In genomic region chr22:46737976-46738641, GRCh38 we compare ENCODE assay signal across 8 cellular contexts. TPM values are rescaled to one million over a fixed set of nuclear protein-coding genes. Genes with fewer than 3 reads are reported as not detected.
DNase-seq lines count a peak whose midpoint lies in the region; ATAC-seq, FAIRE-seq and TF ChIP-seq lines count a peak whose summit lies in the region.

A gene with protein sequence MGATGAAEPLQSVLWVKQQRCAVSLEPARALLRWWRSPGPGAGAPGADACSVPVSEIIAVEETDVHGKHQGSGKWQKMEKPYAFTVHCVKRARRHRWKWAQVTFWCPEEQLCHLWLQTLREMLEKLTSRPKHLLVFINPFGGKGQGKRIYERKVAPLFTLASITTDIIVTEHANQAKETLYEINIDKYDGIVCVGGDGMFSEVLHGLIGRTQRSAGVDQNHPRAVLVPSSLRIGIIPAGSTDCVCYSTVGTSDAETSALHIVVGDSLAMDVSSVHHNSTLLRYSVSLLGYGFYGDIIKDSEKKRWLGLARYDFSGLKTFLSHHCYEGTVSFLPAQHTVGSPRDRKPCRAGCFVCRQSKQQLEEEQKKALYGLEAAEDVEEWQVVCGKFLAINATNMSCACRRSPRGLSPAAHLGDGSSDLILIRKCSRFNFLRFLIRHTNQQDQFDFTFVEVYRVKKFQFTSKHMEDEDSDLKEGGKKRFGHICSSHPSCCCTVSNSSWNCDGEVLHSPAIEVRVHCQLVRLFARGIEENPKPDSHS (minus strand): TSS chr22:46738252. CDS start chr22:46738148, 104 bp downstream.

- peak; percentile 83 for DNase-seq in GM12891 (ENCODE audit: insufficient read length, low spot score)
- peak; percentile 69 for DNase-seq in RPMI7951 (ENCODE audit: low read depth)
- peak; percentile 69 for DNase-seq in activated effector memory CD4-positive, alpha-beta T cell treated with Interleukin-2 at 50 U/mL for 16 hours
- peak; percentile 71 for DNase-seq in fibroblast of pulmonary artery (ENCODE audit: low read depth)
- DNase-seq in naive thymus-derived CD4-positive, alpha-beta T cell, result peak; percentile 46 to 79 (median 57)
- peak; percentile 70 for DNase-seq in testis

- H3K4me3 ChIP-seq in fibroblast of pulmonary artery (replicated peaks; ENCODE audit: low read depth, low read length) (peak within 1 kb of the TSS; percentile 74), testis (peak within 1 kb of the TSS; percentile 77 to 78)
- H3K4me3 ChIP-seq in naive thymus-derived CD4-positive, alpha-beta T cell (ENCODE audit: low read length), result peak within 1 kb of the TSS; percentile 82

- H3K36me3 ChIP-seq in naive thymus-derived CD4-positive, alpha-beta T cell (ENCODE audit: control insufficient read depth in 2 of 3, insufficient read depth in 3 of 3, low read length in 3 of 3), result no peaks in the 10 kb centered on the region
- H3K36me3 ChIP-seq in testis (ENCODE audit: low read depth, missing control alignments), result no peaks in the 10 kb centered on the region

- POLR2A ChIA-PET in naive thymus-derived CD4-positive, alpha-beta T cell (lab: Charles Lee), result interaction anchor here (1.0 to 15.9 kb wide), 9 partner anchors 11 to 65 kb away, joined by 3 to 255 read pairs (median 4); partner anchors contain the start of gene TBC1D22A

- H3K9me3 Mint-ChIP-seq in naive thymus-derived CD4-positive, alpha-beta T cell, result peaks cover 0 to 6% (median 0%) of the 10 kb centered on the region in 11 donors

- peak within 1 kb of the TSS; percentile 86 for H3K27ac ChIP-seq in naive thymus-derived CD4-positive, alpha-beta T cell (ENCODE audit: low read depth, low read length)
- H3K27ac ChIP-seq in testis, result peak within 1 kb of the TSS; percentile 74 to 91

- H3K36me3 Mint-ChIP-seq in naive thymus-derived CD4-positive, alpha-beta T cell, result peaks cover 0 to 13% (median 3%) of the 10 kb centered on the region in 5 donors

- peaks cover 34 to 52% (median 41%) of the 10 kb centered on the region in 7 donors for H3K4me1 Mint-ChIP-seq in naive thymus-derived CD4-positive, alpha-beta T cell

- H3K27ac Mint-ChIP-seq in naive thymus-derived CD4-positive, alpha-beta T cell, result peak within 1 kb of the TSS; percentile 93 to 100 (median 98)

- ATAC-seq in HG03039 (IDR thresholded peaks at IDR 0.05; ENCODE audit: unreplicated experiment) (peak; percentile 40), GM19023 (IDR thresholded peaks at IDR 0.05; ENCODE audit: unreplicated experiment) (no peak)
- ATAC-seq in naive thymus-derived CD4-positive, alpha-beta T cell, result peak; percentile 72

- CTCF ChIA-PET in naive thymus-derived CD4-positive, alpha-beta T cell (lab: Charles Lee), result interaction anchor here (0.6 to 2.4 kb wide), 7 partner anchors 11 to 93 kb away, joined by 5 to 29 read pairs (median 11); partner anchors contain the start of gene TBC1D22A

- intact Hi-C loops in naive thymus-derived CD4-positive, alpha-beta T cell (cut with micrococcal nuclease), result loop anchor here (1.0 to 10.0 kb wide), 9 partner anchors 24 to 1493 kb away; partner anchors contain the start of genes TBC1D22A (in 2 of the 2), ATXN10 (in 1 of the 2) and KIAA0930 (in 1 of the 2)
- intact Hi-C loops in testis (cut with DNase I; ENCODE audit: low total_unique reads), result no loop called here

- WGBS in testis, 2 donors, result 0 to 1% methylated on average over 25 to 34 of the region's 99 CpGs

- peaks cover 38 to 41% of the 10 kb centered on the region in 2 donors for H3K4me1 ChIP-seq in naive thymus-derived CD4-positive, alpha-beta T cell (ENCODE audit: control insufficient read depth in 2 of 2, insufficient read depth in 2 of 2, low read length in 2 of 2)
- peaks cover 19% of the 10 kb centered on the region for H3K4me1 ChIP-seq in testis

- TF ChIP-seq CTCF in fibroblast of pulmonary artery (IDR thresholded peaks at IDR 0.05; ENCODE audit: low read length, missing control alignments) (no peak), testis (IDR thresholded peaks at IDR 0.05) (no peak)

- H3K9me3 ChIP-seq in naive thymus-derived CD4-positive, alpha-beta T cell (ENCODE audit: control insufficient read depth in 2 of 3, low read length in 3 of 3), result no peaks in the 10 kb centered on the region
- no peaks in the 10 kb centered on the region for H3K9me3 ChIP-seq in testis

- TF ChIP-seq POLR2A in GM12891 (IDR thresholded peaks at IDR 0.05; ENCODE audit: low read depth, low read length) (no peak), testis (IDR thresholded peaks at IDR 0.05) (no peak)

- H3K27me3 Mint-ChIP-seq in naive thymus-derived CD4-positive, alpha-beta T cell, result no peaks in the 10 kb centered on the region

- H3K27me3 ChIP-seq in naive thymus-derived CD4-positive, alpha-beta T cell (ENCODE audit: control insufficient read depth in 2 of 2, insufficient read depth in 2 of 2, low read length in 2 of 2), result no peaks in the 10 kb centered on the region
- no peaks in the 10 kb centered on the region for H3K27me3 ChIP-seq in testis

- FAIRE-seq in GM12891 (lab: Jason Lieb, UNC), result peak; percentile 28

- peak within 1 kb of the TSS; percentile 97 to 100 (median 99) for H3K4me3 Mint-ChIP-seq in naive thymus-derived CD4-positive, alpha-beta T cell

TF ChIP-seq in GM12891, 5 proteins besides CTCF, POLR2A, EP300 and RAD21:
- TF ChIP-seq POU2F2 (IDR thresholded peaks at IDR 0.05; ENCODE audit: low read depth, low read length) (no peak), PAX5 (IDR thresholded peaks at IDR 0.05; ENCODE audit: insufficient read depth, low read length, severe bottlenecking) (no peak), SPI1 (IDR thresholded peaks at IDR 0.05; ENCODE audit: low read depth, low read length) (no peak), POLR2AphosphoS5 (IDR thresholded peaks at IDR 0.05; ENCODE audit: low read depth, low read length) (no peak), TAF1 (IDR thresholded peaks at IDR 0.05; ENCODE audit: low read depth, low read length) (no peak)

RNA-seq across cellular contexts. Expression of the gene that starts here (rescaled TPM):
- polyA plus RNA-seq in GM12891 (2012; ENCODE audit: low read depth, missing spikeins), result 19.5 TPM
- 24.0 and 31.1 TPM in 2 replicates for total RNA-seq in RPMI7951 (2014; rRNA removed; shearing (Covaris generic))
- 100 to 1,000 TPM in 2 of 5 experiments, 10 to 100 TPM in 3; 55.8 to 138 (median 72.4) TPM for total RNA-seq in naive thymus-derived CD4-positive, alpha-beta T cell
- 10 to 100 TPM; 40.4 to 66.7 TPM for polyA plus RNA-seq in naive thymus-derived CD4-positive, alpha-beta T cell
- 10 to 100 TPM; 14.0 to 17.0 TPM for total RNA-seq in testis
- polyA plus RNA-seq in testis (ENCODE audit: insufficient read depth, low read depth, low replicate concordance), result 21.3 TPM
